Comparison of ENCODE assay signal across 8 cellular contexts in the genomic region with DNA sequence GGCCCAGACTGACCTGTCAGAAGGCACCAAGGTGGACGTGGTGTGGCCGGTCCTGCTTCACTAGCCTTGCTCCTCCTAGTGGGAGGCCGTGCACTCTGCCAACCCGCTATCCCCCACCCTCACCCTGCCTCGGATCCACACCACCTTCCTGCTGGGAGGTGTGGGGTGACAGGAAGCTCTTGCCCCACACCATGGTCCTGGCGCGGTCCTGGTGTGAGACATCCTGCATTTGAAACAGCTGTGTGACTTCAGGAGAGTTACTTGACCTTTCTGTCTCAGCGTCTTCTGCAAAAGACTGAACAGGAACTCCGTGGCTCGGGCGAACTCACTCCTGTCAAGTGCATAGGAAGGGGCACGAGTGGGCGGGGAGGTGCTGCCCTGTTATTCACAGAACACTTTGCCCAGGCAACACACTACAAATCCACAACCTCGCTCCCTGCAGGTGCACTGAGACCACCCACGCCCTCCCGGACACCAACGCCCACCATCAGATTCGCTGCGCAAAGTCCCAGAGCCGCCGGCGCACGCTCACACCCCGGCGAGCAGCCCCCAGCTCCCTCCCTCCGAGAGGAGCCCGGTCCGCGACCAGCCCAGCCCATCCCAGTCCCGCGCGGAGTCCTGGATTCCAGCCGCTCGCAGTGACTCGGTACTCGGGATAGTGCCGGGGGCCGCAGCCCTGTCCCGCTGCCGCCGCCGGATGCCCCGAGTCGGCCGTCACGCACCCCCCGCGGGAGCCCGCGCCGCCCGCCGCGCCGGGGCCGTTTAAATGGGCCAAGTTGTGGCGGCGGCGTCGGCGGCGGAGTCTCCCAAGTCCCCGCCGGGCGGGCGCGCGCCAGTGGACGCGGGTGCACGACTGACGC. TPM values are rescaled to one million over a fixed set of nuclear protein-coding genes. Genes with fewer than 3 reads are reported as not detected.
A peak's percentile ranks its signal among the peaks of the same experiment; 100 is the strongest.
DNase-seq lines count a peak whose midpoint lies in the region; ATAC-seq, FAIRE-seq and TF ChIP-seq lines count a peak whose summit lies in the region.

Gene SAMD11, plus strand, starts transcription at position 793 of the 860 bp plus-strand sequence. CDS start 509 bp downstream, outside the sequence.

- TF ChIP-seq CTCF in osteocyte (IDR thresholded peaks at IDR 0.05) (no peak), tibial nerve (IDR thresholded peaks at IDR 0.05) (no peak)

- DNase-seq in AG20443 (ENCODE audit: low spot score) (peak; percentile 89), HTR-8/SVneo (ENCODE audit: insufficient read length, low spot score) (peak; percentile 51), RPMI7951 (ENCODE audit: low read depth) (peak; percentile 86), Right ventricle myocardium inferior (ENCODE audit: missing footprints) (peak; percentile 87), osteocyte (ENCODE audit: extremely low spot score, unreplicated experiment) (peak; percentile 91), tibial nerve (ENCODE audit: low spot score in 2 of 2) (peak; percentile 68 to 76)

- no peak for FAIRE-seq in HTR-8/SVneo (lab: Jason Lieb, UNC)

- H3K27ac ChIP-seq in tibial nerve, result peak within 1 kb of the TSS in 2 of 4 donors; percentile 46 to 79

- no peaks in the 10 kb centered on the region for H3K9me3 Mint-ChIP-seq in activated naive CD8-positive, alpha-beta T cell (ENCODE audit: low read depth)
- no peaks in the 10 kb centered on the region for H3K9me3 Mint-ChIP-seq in osteocyte (ENCODE audit: unreplicated experiment)

- peak within 1 kb of the TSS; percentile 88 for H3K4me3 Mint-ChIP-seq in activated naive CD8-positive, alpha-beta T cell
- peak within 1 kb of the TSS; percentile 74 for H3K4me3 Mint-ChIP-seq in osteocyte (ENCODE audit: unreplicated experiment)

- intact Hi-C loops in Right ventricle myocardium inferior (cut with DNase I), result no loop called here

- no peaks in the 10 kb centered on the region for H3K9me3 ChIP-seq in tibial nerve

- H3K36me3 ChIP-seq in tibial nerve, result no peaks in the 10 kb centered on the region

- peak within 1 kb of the TSS; percentile 43 to 55 (median 46) for H3K4me3 ChIP-seq in tibial nerve

- 9 to 16% methylated on average over 31 to 49 of the region's 72 CpGs for WGBS in tibial nerve, 2 donors

- no peak for TF ChIP-seq EP300 in tibial nerve (IDR thresholded peaks at IDR 0.05)

- TF ChIP-seq POLR2A in tibial nerve (IDR thresholded peaks at IDR 0.05), result no peak

- no peak within 1 kb of the TSS for H3K27ac Mint-ChIP-seq in activated naive CD8-positive, alpha-beta T cell
- H3K27ac Mint-ChIP-seq in osteocyte (ENCODE audit: unreplicated experiment), result no peak within 1 kb of the TSS

- peaks cover 0 to 78% of the 10 kb centered on the region in 2 donors for H3K27me3 ChIP-seq in tibial nerve

- peaks cover 23% of the 10 kb centered on the region for H3K27me3 Mint-ChIP-seq in activated naive CD8-positive, alpha-beta T cell
- peaks cover 10% of the 10 kb centered on the region for H3K27me3 Mint-ChIP-seq in osteocyte (ENCODE audit: unreplicated experiment)

- H3K4me1 Mint-ChIP-seq in activated naive CD8-positive, alpha-beta T cell (ENCODE audit: low read depth), result peaks cover 16% of the 10 kb centered on the region
- peaks cover 28% of the 10 kb centered on the region for H3K4me1 Mint-ChIP-seq in osteocyte (ENCODE audit: unreplicated experiment)

- peaks cover 0 to 56% (median 24%) of the 10 kb centered on the region in 4 donors for H3K4me1 ChIP-seq in tibial nerve

- no peaks in the 10 kb centered on the region for H3K36me3 Mint-ChIP-seq in activated naive CD8-positive, alpha-beta T cell
- no peaks in the 10 kb centered on the region for H3K36me3 Mint-ChIP-seq in osteocyte (ENCODE audit: unreplicated experiment)

- ATAC-seq in Right ventricle myocardium inferior (peak; percentile 68), HG03565 (IDR thresholded peaks at IDR 0.05; ENCODE audit: unreplicated experiment) (no peak)

RNA-seq across cellular contexts. Expression of gene SAMD11, which starts in this region (rescaled TPM):
- 0.20 and 0.48 TPM in 2 replicates for total RNA-seq in RPMI7951 (2014; rRNA removed; shearing (Covaris generic))
- total RNA-seq in Right ventricle myocardium inferior, result 1.7 TPM
- 16.6 and 19.5 TPM in 2 replicates for total RNA-seq in osteocyte
- 10 to 100 TPM in 2 of 4 donors, 1 to 10 TPM in 2; 2.6 to 15.9 (median 11.5) TPM for total RNA-seq in tibial nerve

Comparison
In these comparisons a context has a peak if more than half of its experiments do, and no peak if none do; other contexts are left out.
1. Peak in DNase-seq in RPMI7951; RNA of the gene not detected or under 1 TPM.